In genomic region chr2:238131761-238132462, GRCh38 we compare ENCODE assay signal across 16 cellular contexts. TPM values are rescaled to one million over a fixed set of nuclear protein-coding genes. Genes with fewer than 3 reads are reported as not detected.
"Had no signal": no experiment of that assay in that cellular context is flagged by ENCODE, and none has a peak within 500 bp of the region (broad histone marks: within the 10 kb centered on the region; RNA-seq: fewer than 3 reads in every experiment).

No MANE protein-coding gene starts in this region.

- H3K27me3 ChIP-seq: colonic mucosa, esophagus muscularis mucosa, testis, vagina had no signal

- H3K36me3 ChIP-seq: colonic mucosa, vagina had no signal

- ATAC-seq: activated naive CD4-positive, alpha-beta T cell treated with anti-CD3 and anti-CD28 coated beads, Interleukin-2, amount 50 U/mL, for 72 hours; activated T-helper 17 cell treated with anti-CD3 and anti-CD28 coated beads, Interleukin-2, amount 50 U/mL, for 72 hours; left colon; WTC11 had no signal

- H3K9ac ChIP-seq: parathyroid adenoma had no signal

- H3K4me1 ChIP-seq: colonic mucosa, parathyroid adenoma had no signal

- DNase-seq: activated T-cell treated with anti-CD3 and anti-CD28 coated beads, Interleukin-2, amount 50 U/mL, for 1 hour; colonic mucosa; hypothalamus; left colon; mammary epithelial cell; stimulated activated CD4-positive, alpha-beta T cell treated with anti-CD3 and anti-CD28 coated beads, Interleukin-4, amount 100 ng/mL, for 1 hour; stimulated activated naive CD4-positive, alpha-beta T cell; T-helper 9 cell; testis had no signal

- H3K4me3 ChIP-seq: colonic mucosa, esophagus muscularis mucosa, testis, vagina had no signal

- H3K9me3 ChIP-seq: colonic mucosa, esophagus muscularis mucosa, testis, vagina had no signal

- H3K27ac ChIP-seq: colonic mucosa, esophagus muscularis mucosa, parathyroid adenoma, testis, vagina had no signal

RNA-seq across cellular contexts. Expression of gene KLHL30, which starts 6.6 kb away (rescaled TPM):
- total RNA-seq: activated naive CD4-positive, alpha-beta T cell treated with anti-CD3 and anti-CD28 coated beads, Interleukin-2, amount 50 U/mL, for 72 hours; activated T-helper 17 cell treated with anti-CD3 and anti-CD28 coated beads, Interleukin-2, amount 50 U/mL, for 72 hours; WTC11 had no signal

RNA-seq across cellular contexts. Expression of gene ERFE, which starts 26.9 kb away (rescaled TPM):
- total RNA-seq: activated T-helper 17 cell treated with anti-CD3 and anti-CD28 coated beads, Interleukin-2, amount 50 U/mL, for 72 hours; vagina had no signal

RNA-seq across cellular contexts. Expression of gene ESPNL, which starts 31.8 kb away (rescaled TPM):
- total RNA-seq: astrocyte had no signal
- polyA plus RNA-seq: mammary epithelial cell had no signal
